17 cellular contexts compared by ENCODE assay signal in the genomic region with DNA sequence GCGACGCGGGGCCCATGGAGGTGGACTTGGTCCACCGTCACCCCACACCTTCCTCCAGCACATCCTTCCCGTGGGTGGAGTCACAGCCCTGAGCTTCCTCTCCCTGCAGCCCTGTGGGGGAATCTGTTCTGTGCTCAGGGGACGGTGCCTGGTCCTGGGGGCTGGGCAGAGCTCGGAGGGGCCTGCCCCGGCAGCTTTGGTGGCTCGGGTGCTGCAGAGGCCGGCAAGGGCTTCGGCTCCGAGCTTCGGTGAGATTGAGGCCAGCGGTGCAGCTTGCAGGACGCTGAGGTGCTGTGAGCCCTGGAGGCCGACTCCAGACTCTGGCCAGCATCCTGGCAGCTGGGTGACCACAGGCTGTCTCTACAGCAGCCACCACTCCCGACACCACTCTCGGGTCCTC. TPM values are rescaled to one million over a fixed set of nuclear protein-coding genes. Genes with fewer than 3 reads are reported as not detected.
DNase-seq lines count a peak whose midpoint lies in the region; ATAC-seq and TF ChIP-seq lines count a peak whose summit lies in the region.
"Had no signal": no experiment of that assay in that cellular context is flagged by ENCODE, and none has a peak within 500 bp of the region (broad histone marks: within the 10 kb centered on the region; RNA-seq: fewer than 3 reads in every experiment).

No MANE protein-coding gene starts in this region.

- 91% methylated on average over 18 of the region's 18 CpGs for WGBS in hepatocyte (ENCODE audit: low lambda C conversion rate, missing lambda C conversion rate)

- CTCF ChIA-PET in GM10248 (lab: Yijun Ruan, JAX) = no interaction called here

- H3K4me3 Mint-ChIP-seq in CD14-positive monocyte = no peak overlapping the region
- H3K4me3 Mint-ChIP-seq: B cell, HFFc6 had no signal

- no peak overlapping the region for H3K4me2 ChIP-seq in hepatocyte

- H3K9me3 Mint-ChIP-seq in CD14-positive monocyte = peaks cover 0 to 4% (median 0%) of the 10 kb centered on the region in 7 donors
- H3K9me3 Mint-ChIP-seq: HFFc6 had no signal

- H3K79me2 ChIP-seq in hepatocyte = no peaks in the 10 kb centered on the region

- no peak overlapping the region for H3K27ac ChIP-seq in hepatocyte
- H3K27ac ChIP-seq: HL-60 had no signal

- H3K4me3 ChIP-seq in hepatocyte = no peak overlapping the region
- H3K4me3 ChIP-seq: HAP-1, K562 had no signal

- no peaks in the 10 kb centered on the region for H4K20me1 ChIP-seq in hepatocyte (ENCODE audit: insufficient read depth, poor library complexity, severe bottlenecking)

- H3K36me3 ChIP-seq in hepatocyte (replicated peaks; ENCODE audit: insufficient read depth, low read depth) = no peaks in the 10 kb centered on the region
- H3K36me3 ChIP-seq: HAP-1 had no signal

- no peak overlapping the region for H2AFZ ChIP-seq in hepatocyte

- H3K9me3 ChIP-seq in hepatocyte (ENCODE audit: low read depth) = no peaks in the 10 kb centered on the region
- H3K9me3 ChIP-seq: HAP-1 had no signal

- peaks cover 6% of the 10 kb centered on the region for H3K27me3 ChIP-seq in hepatocyte

- DNase-seq in Right ventricle myocardium inferior (ENCODE audit: missing footprints) (peak; percentile 25), Right ventricle myocardium superior (no peak), CD14-positive monocyte (ENCODE audit: low spot score) (peak; percentile 46), posterior vena cava (ENCODE audit: low spot score) (peak; percentile 57), GM10248 (ENCODE audit: extremely low spot score) (no peak), hepatocyte (ENCODE audit: low spot score) (no peak)
- DNase-seq: ACHN, DMS 273 treated with DMSO at 0.1 percent for 48 hours, DMS79, GOT3, HFFc6 had no signal

- peaks cover 8% of the 10 kb centered on the region for H3K4me1 ChIP-seq in hepatocyte (ENCODE audit: insufficient read depth)
- H3K4me1 ChIP-seq: HAP-1 had no signal

- H3K9me2 ChIP-seq in hepatocyte (replicated peaks; ENCODE audit: insufficient read depth) = no peaks in the 10 kb centered on the region

- H3K27ac Mint-ChIP-seq in CD14-positive monocyte = peak overlapping the region in 1 of 7 donors; percentile 57
- H3K27ac Mint-ChIP-seq: HFFc6 had no signal

- POLR2A ChIA-PET in GM10248 (lab: Yijun Ruan, JAX) = no interaction called here

- H3K36me3 Mint-ChIP-seq in CD14-positive monocyte = peaks cover 3 to 4% of the 10 kb centered on the region in 2 donors

- no peak for TF ChIP-seq CTCF in CD14-positive monocyte (IDR thresholded peaks at IDR 0.05)
- no peak for TF ChIP-seq CTCF in GM10248 (IDR thresholded peaks at IDR 0.05; ENCODE audit: control extremely low read depth, extremely low read depth, low read depth, missing control alignments)
- no peak for TF ChIP-seq CTCF in hepatocyte (IDR thresholded peaks at IDR 0.05; ENCODE audit: poor library complexity)

- H3K4me1 Mint-ChIP-seq in CD14-positive monocyte = peaks cover 44% of the 10 kb centered on the region

- intact Hi-C loops in Right ventricle myocardium inferior (cut with DNase I) = no loop called here
- intact Hi-C loops in Right ventricle myocardium superior (cut with DNase I) = no loop called here
- intact Hi-C loops in CD14-positive monocyte (cut with micrococcal nuclease) = no loop called here
- intact Hi-C loops in posterior vena cava (cut with DNase I) = no loop called here

- H3K27me3 Mint-ChIP-seq in CD14-positive monocyte (ENCODE audit: low read depth in 3 of 3) = peaks cover 27 to 40% (median 34%) of the 10 kb centered on the region in 3 donors

- no peak for ATAC-seq in Right ventricle myocardium inferior
- ATAC-seq in Right ventricle myocardium superior (ENCODE audit: poor library complexity) = no peak
- peak; percentile 3 for ATAC-seq in esophagus mucosa
- no peak for ATAC-seq in GM21367 (IDR thresholded peaks at IDR 0.05; ENCODE audit: unreplicated experiment)
- ATAC-seq: K562 had no signal

RNA-seq across cellular contexts. Expression of a gene that starts 36.4 kb away (rescaled TPM):
- total RNA-seq in Right ventricle myocardium inferior = 70.1 TPM
- total RNA-seq in Right ventricle myocardium superior = 70.3 TPM
- polyA plus RNA-seq in CD14-positive monocyte = 10 to 100 TPM; 13.1 to 29.8 TPM
- 152 TPM for total RNA-seq in esophagus mucosa
- total RNA-seq in posterior vena cava = 100 to 1,000 TPM in 1 of 2 donors, 10 to 100 TPM in 1; 80.5 to 101 TPM
- 65.3 and 97.2 TPM in 2 replicates for total RNA-seq in hepatocyte
- polyA plus RNA-seq in hepatocyte = 151 and 164 TPM in 2 replicates

Comparison
In these comparisons a context has a peak if more than half of its experiments do, and no peak if none do; other contexts are left out.
1. DNase-seq: peak in Right ventricle myocardium inferior (single experiment), CD14-positive monocyte (single experiment) and posterior vena cava (single experiment); none in Right ventricle myocardium superior (single experiment), GM10248 (single experiment) and hepatocyte (single experiment).